8 cellular contexts compared by ENCODE assay signal in the genomic region with DNA sequence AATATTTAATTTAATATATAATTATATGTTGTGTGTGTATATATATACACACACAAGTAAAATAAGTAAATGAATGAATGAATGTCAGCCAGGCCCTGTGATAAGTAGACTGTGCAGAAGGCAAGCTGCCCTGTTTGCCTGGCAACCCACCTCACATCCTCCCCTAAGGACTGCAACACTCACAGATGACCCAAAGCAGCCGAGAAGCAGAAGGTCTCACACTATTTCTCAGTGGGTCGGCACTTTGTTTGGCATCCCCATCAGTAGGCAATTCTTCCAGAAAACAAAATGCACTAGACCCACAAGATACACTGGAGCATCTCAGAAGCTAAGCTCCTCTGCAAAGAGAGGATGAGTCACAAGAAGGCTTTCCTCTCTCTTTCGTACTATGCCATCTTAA.
"Had no signal": no experiment of that assay in that cellular context is flagged by ENCODE, and none has a peak within 500 bp of the region (broad histone marks: within the 10 kb centered on the region; RNA-seq: fewer than 3 reads in every experiment).

No MANE protein-coding gene starts in this region.

- DNase-seq: GM23248, GOT3, H7, HFFc6, KBM-7 had no signal

- H3K36me3 ChIP-seq: HAP-1 had no signal

- H3K4me3 ChIP-seq: GM23248, HAP-1 had no signal

- H3K9me3 ChIP-seq: HAP-1 had no signal

- H3K4me1 ChIP-seq: HAP-1 had no signal

- H3K4me2 ChIP-seq: KMS-11 had no signal

- H2AFZ ChIP-seq: GM23248 had no signal

- H3K27ac ChIP-seq: GM23248, HL-60, KMS-11 had no signal
